ENCODE assay signal across 9 cellular contexts in genomic region chr1:8439015-8439702, GRCh38.
DNase-seq lines count a peak whose midpoint lies in the region; ATAC-seq and TF ChIP-seq lines count a peak whose summit lies in the region.
"Had no signal": no experiment of that assay in that cellular context is flagged by ENCODE, and none has a peak within 500 bp of the region (broad histone marks: within the 10 kb centered on the region; RNA-seq: fewer than 3 reads in every experiment).

No MANE protein-coding gene starts in this region.

- H3K4me1 Mint-ChIP-seq in chondrocyte (ENCODE audit: low read depth) = peaks cover 21% of the 10 kb centered on the region
- peaks cover 27 to 42% of the 10 kb centered on the region in 2 donors for H3K4me1 Mint-ChIP-seq in stimulated activated naive B cell treated with anti-CD40 and anti-IgM and Interleukin-4, amounts not matched to agents 10 μg/mL and 1 μg/mL and 100 μg/mL, for 72 hours

- no peaks in the 10 kb centered on the region for H3K36me3 Mint-ChIP-seq in chondrocyte (ENCODE audit: low read depth)
- H3K36me3 Mint-ChIP-seq in stimulated activated naive B cell treated with anti-CD40 and anti-IgM and Interleukin-4, amounts not matched to agents 10 μg/mL and 1 μg/mL and 100 μg/mL, for 72 hours = peaks cover 20 to 23% of the 10 kb centered on the region in 2 donors

- H3K27ac ChIP-seq in layer of hippocampus (ENCODE audit: low read depth, low read length) = peak overlapping the region; percentile 59
- H3K27ac ChIP-seq: PC-9 had no signal

- no peaks in the 10 kb centered on the region for H3K9me3 Mint-ChIP-seq in chondrocyte (ENCODE audit: low read depth)
- peaks cover 0 to 5% of the 10 kb centered on the region in 2 donors for H3K9me3 Mint-ChIP-seq in stimulated activated naive B cell treated with anti-CD40 and anti-IgM and Interleukin-4, amounts not matched to agents 10 μg/mL and 1 μg/mL and 100 μg/mL, for 72 hours

- H3K4me3 Mint-ChIP-seq in chondrocyte (ENCODE audit: unreplicated experiment) = no peak overlapping the region
- no peak overlapping the region for H3K4me3 Mint-ChIP-seq in stimulated activated naive B cell treated with anti-CD40 and anti-IgM and Interleukin-4, amounts not matched to agents 10 μg/mL and 1 μg/mL and 100 μg/mL, for 72 hours

- DNase-seq in DMS79 treated with DMSO at 0.1 percent for 48 hours (lab: John Stamatoyannopoulos, UW) (peak; percentile 93), NOMO-1 (lab: John Stamatoyannopoulos, UW; ENCODE audit: unreplicated experiment in 2 of 2) (peak; percentile 74 to 77), chondrocyte (ENCODE audit: low spot score) (no peak)
- peak; percentile 30 for DNase-seq in stimulated activated naive B cell treated with anti-CD40 and anti-IgM and Interleukin-4, amounts not matched to agents 10 μg/mL and 1 μg/mL and 100 μg/mL, for 72 hours
- DNase-seq in activated CD8-positive, alpha-beta memory T cell treated with anti-CD3 and anti-CD28 coated beads, Interleukin-2, amount 50 U/mL, for 4 hours = no peak
- no peak for DNase-seq in activated CD4-positive, alpha-beta T cell treated with anti-CD3 and anti-CD28 coated beads, Interleukin-2, amount 50 U/mL, for 48 hours

- peak overlapping the region; percentile 94 for H3K27ac Mint-ChIP-seq in chondrocyte (ENCODE audit: unreplicated experiment)
- H3K27ac Mint-ChIP-seq in stimulated activated naive B cell treated with anti-CD40 and anti-IgM and Interleukin-4, amounts not matched to agents 10 μg/mL and 1 μg/mL and 100 μg/mL, for 72 hours = peak overlapping the region; percentile 91

- TF ChIP-seq CTCF in chondrocyte (IDR thresholded peaks at IDR 0.05) = peak; percentile 53

- no peaks in the 10 kb centered on the region for H3K27me3 Mint-ChIP-seq in chondrocyte (ENCODE audit: low read depth)
- H3K27me3 Mint-ChIP-seq in stimulated activated naive B cell treated with anti-CD40 and anti-IgM and Interleukin-4, amounts not matched to agents 10 μg/mL and 1 μg/mL and 100 μg/mL, for 72 hours = no peaks in the 10 kb centered on the region

- peak; percentile 65 for ATAC-seq in HG03280 (IDR thresholded peaks at IDR 0.05; ENCODE audit: unreplicated experiment)
- peak; percentile 90 to 94 for ATAC-seq in stimulated activated naive B cell treated with anti-CD40 and anti-IgM and Interleukin-4, amounts not matched to agents 10 μg/mL and 1 μg/mL and 100 μg/mL, for 72 hours (replicated peaks)

- H3K27me3 ChIP-seq in layer of hippocampus (ENCODE audit: control insufficient read depth, insufficient read depth, low read length) = no peaks in the 10 kb centered on the region

Comparison
In these comparisons a context has a peak if more than half of its experiments do, and no peak if none do; other contexts are left out.
1. DNase-seq: peak in DMS79 treated with DMSO at 0.1 percent for 48 hours (single experiment), NOMO-1 (2 of 2) and stimulated activated naive B cell treated with anti-CD40 and anti-IgM and Interleukin-4, amounts not matched to agents 10 μg/mL and 1 μg/mL and 100 μg/mL, for 72 hours (single experiment); none in chondrocyte (single experiment), activated CD8-positive, alpha-beta memory T cell treated with anti-CD3 and anti-CD28 coated beads, Interleukin-2, amount 50 U/mL, for 4 hours (single experiment) and activated CD4-positive, alpha-beta T cell treated with anti-CD3 and anti-CD28 coated beads, Interleukin-2, amount 50 U/mL, for 48 hours (0 of 2).